In the genomic region with DNA sequence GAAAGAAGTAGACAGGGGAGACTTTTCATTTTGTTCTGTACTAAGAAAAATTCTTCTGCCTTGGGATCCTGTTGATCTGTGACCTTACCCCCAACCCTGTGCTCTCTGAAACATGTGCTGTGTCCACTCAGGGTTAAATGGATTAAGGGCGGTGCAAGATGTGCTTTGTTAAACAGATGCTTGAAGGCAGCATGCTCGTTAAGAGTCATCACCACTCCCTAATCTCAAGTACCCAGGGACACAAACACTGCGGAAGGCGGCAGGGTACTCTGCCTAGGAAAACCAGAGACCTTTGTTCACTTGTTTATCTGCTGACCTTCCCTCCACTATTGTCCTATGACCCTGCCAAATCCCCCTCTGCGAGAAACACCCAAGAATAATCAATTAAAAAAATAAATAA, we compare ENCODE assay signal across 15 cellular contexts. TPM values are rescaled to one million over a fixed set of nuclear protein-coding genes. Genes with fewer than 3 reads are reported as not detected.
"Had no signal": no experiment of that assay in that cellular context is flagged by ENCODE, and none has a peak within 500 bp of the region (broad histone marks: within the 10 kb centered on the region; RNA-seq: fewer than 3 reads in every experiment).

No MANE protein-coding gene starts in this region.

RNA-seq across cellular contexts. Expression of gene OR10V1, which starts 13.5 kb away (rescaled TPM):
- total RNA-seq: stomach, subcutaneous adipose tissue, suprapubic skin, temporal lobe, thoracic aorta, thyroid gland, tibial nerve, transverse colon, upper lobe of left lung, upper lobe of right lung, ureter, urinary bladder, uterus, vagina had no signal
- polyA plus RNA-seq: stomach, thymus, urinary bladder had no signal
